Comparison of ENCODE assay signal across 8 cellular contexts in genomic region chr1:35577071-35577998, GRCh38. TPM values are rescaled to one million over a fixed set of nuclear protein-coding genes. Genes with fewer than 3 reads are reported as not detected.
DNase-seq lines count a peak whose midpoint lies in the region; ATAC-seq and TF ChIP-seq lines count a peak whose summit lies in the region.

No MANE protein-coding gene starts in this region.

- peak overlapping the region; percentile 21 for H3K27ac Mint-ChIP-seq in activated T-helper 1 cell treated with anti-CD3 and anti-CD28 coated beads, Interleukin-12 subunit alpha, Interleukin-12 subunit beta, Interleukin-2, Interleukin-4 antibody, amounts not matched to agents 30 ng/mL and 10 ng/mL and 1 ng/mL, durations not matched to agents 14 hours and 24 hours and 36 hours

- intact Hi-C loops in activated T-helper 1 cell treated with anti-CD3 and anti-CD28 coated beads, Interleukin-12 subunit alpha, Interleukin-12 subunit beta, Interleukin-2, Interleukin-4 antibody, amounts not matched to agents 30 ng/mL and 10 ng/mL and 1 ng/mL, durations not matched to agents 14 hours and 24 hours and 36 hours (cut with micrococcal nuclease) = loop anchor here (5.0 kb wide), 1 partner anchor 65 kb away; the partner anchor contains the start of gene PSMB2
- intact Hi-C loops in heart right ventricle (cut with DNase I) (loop anchor here in 2 of 10 donors (5.0 to 10.0 kb wide), 2 partner anchors 65 to 197 kb away; partner anchors contain the start of gene PSMB2 (in 1 of the 2)), sigmoid colon (cut with DNase I) (no loop called here)

- peak overlapping the region; percentile 21 to 60 (median 50) for H3K4me3 ChIP-seq in heart right ventricle
- peak overlapping the region; percentile 2 to 55 (median 42) for H3K4me3 ChIP-seq in sigmoid colon

- peaks cover 28% of the 10 kb centered on the region for H3K27me3 Mint-ChIP-seq in activated T-helper 1 cell treated with anti-CD3 and anti-CD28 coated beads, Interleukin-12 subunit alpha, Interleukin-12 subunit beta, Interleukin-2, Interleukin-4 antibody, amounts not matched to agents 30 ng/mL and 10 ng/mL and 1 ng/mL, durations not matched to agents 14 hours and 24 hours and 36 hours (ENCODE audit: insufficient read depth)

- DNase-seq in activated T-helper 1 cell treated with anti-CD3 and anti-CD28 coated beads, Interleukin-12 subunit alpha, Interleukin-12 subunit beta, Interleukin-2, Interleukin-4 antibody, amounts not matched to agents 30 ng/mL and 10 ng/mL and 1 ng/mL, durations not matched to agents 14 hours and 24 hours and 36 hours (ENCODE audit: low spot score) = peak; percentile 56
- DNase-seq in heart right ventricle (peak in 1 of 2 donors; percentile 51), sigmoid colon (no peak), HuH-7.5 (ENCODE audit: low spot score) (no peak), COLO829 (ENCODE audit: low spot score) (no peak), RKO (ENCODE audit: low spot score) (no peak)

- peaks cover 27 to 67% (median 56%) of the 10 kb centered on the region in 7 donors for H3K27me3 ChIP-seq in heart right ventricle
- peaks cover 34 to 64% (median 52%) of the 10 kb centered on the region in 3 donors for H3K27me3 ChIP-seq in sigmoid colon

- H3K4me1 ChIP-seq in heart right ventricle = peaks cover 3 to 47% (median 20%) of the 10 kb centered on the region in 9 donors
- peaks cover 0 to 36% (median 32%) of the 10 kb centered on the region in 4 donors for H3K4me1 ChIP-seq in sigmoid colon

- H3K27ac ChIP-seq in KOPT-K1 (ENCODE audit: low read depth, low read length, poor library complexity, severe bottlenecking) = peak overlapping the region; percentile 88
- H3K27ac ChIP-seq in heart right ventricle = peak overlapping the region in 1 of 10 donors; percentile 76
- H3K27ac ChIP-seq in sigmoid colon = peak overlapping the region in 1 of 4 donors; percentile 6

- H3K9me3 ChIP-seq in KOPT-K1 (ENCODE audit: insufficient read depth, low read length, poor library complexity, severe bottlenecking) (no peaks in the 10 kb centered on the region), heart right ventricle (no peaks in the 10 kb centered on the region), sigmoid colon (no peaks in the 10 kb centered on the region)

- TF ChIP-seq CTCF in heart right ventricle (IDR thresholded peaks at IDR 0.05) (no peak), sigmoid colon (IDR thresholded peaks at IDR 0.05) (no peak)

- peaks cover 5% of the 10 kb centered on the region for H3K36me3 Mint-ChIP-seq in activated T-helper 1 cell treated with anti-CD3 and anti-CD28 coated beads, Interleukin-12 subunit alpha, Interleukin-12 subunit beta, Interleukin-2, Interleukin-4 antibody, amounts not matched to agents 30 ng/mL and 10 ng/mL and 1 ng/mL, durations not matched to agents 14 hours and 24 hours and 36 hours (ENCODE audit: low read depth)

- H3K4me3 Mint-ChIP-seq in activated T-helper 1 cell treated with anti-CD3 and anti-CD28 coated beads, Interleukin-12 subunit alpha, Interleukin-12 subunit beta, Interleukin-2, Interleukin-4 antibody, amounts not matched to agents 30 ng/mL and 10 ng/mL and 1 ng/mL, durations not matched to agents 14 hours and 24 hours and 36 hours = peak overlapping the region; percentile 76

- peak; percentile 77 for ATAC-seq in GM18907 (IDR thresholded peaks at IDR 0.05; ENCODE audit: unreplicated experiment)
- ATAC-seq in heart right ventricle = peak; percentile 22 to 70 (median 56)

- H3K9me3 Mint-ChIP-seq in activated T-helper 1 cell treated with anti-CD3 and anti-CD28 coated beads, Interleukin-12 subunit alpha, Interleukin-12 subunit beta, Interleukin-2, Interleukin-4 antibody, amounts not matched to agents 30 ng/mL and 10 ng/mL and 1 ng/mL, durations not matched to agents 14 hours and 24 hours and 36 hours = no peaks in the 10 kb centered on the region

- TF ChIP-seq EP300 in sigmoid colon (IDR thresholded peaks at IDR 0.05) = no peak

- peaks cover 27% of the 10 kb centered on the region for H3K4me1 Mint-ChIP-seq in activated T-helper 1 cell treated with anti-CD3 and anti-CD28 coated beads, Interleukin-12 subunit alpha, Interleukin-12 subunit beta, Interleukin-2, Interleukin-4 antibody, amounts not matched to agents 30 ng/mL and 10 ng/mL and 1 ng/mL, durations not matched to agents 14 hours and 24 hours and 36 hours (ENCODE audit: low read depth)

- TF ChIP-seq POLR2A in sigmoid colon (IDR thresholded peaks at IDR 0.05) = no peak

- H3K36me3 ChIP-seq in KOPT-K1 (ENCODE audit: insufficient read depth, low read length) (no peaks in the 10 kb centered on the region), heart right ventricle (no peaks in the 10 kb centered on the region), sigmoid colon (no peaks in the 10 kb centered on the region)

- WGBS in heart right ventricle, 2 donors = 3 to 4% methylated on average over 65 to 70 of the region's 70 CpGs
- 15 to 20% methylated on average over 70 of the region's 70 CpGs for WGBS in sigmoid colon, 2 donors

RNA-seq across cellular contexts. Expression of gene TFAP2E, which starts 4.2 kb away (rescaled TPM):
- 0.47 TPM in 2 replicates for total RNA-seq in activated T-helper 1 cell treated with anti-CD3 and anti-CD28 coated beads, Interleukin-12 subunit alpha, Interleukin-12 subunit beta, Interleukin-2, Interleukin-4 antibody, amounts not matched to agents 30 ng/mL and 10 ng/mL and 1 ng/mL, durations not matched to agents 14 hours and 24 hours and 36 hours
- total RNA-seq in heart right ventricle (under 1 TPM in 7 of 10 donors, not detected in 3; 0.18 to 0.56 (median 0.40) TPM), sigmoid colon (1 to 10 TPM in 1 of 4 donors, under 1 TPM in 3; 0.27 to 1.2 (median 0.46) TPM)
- polyA plus RNA-seq in heart right ventricle (1 to 10 TPM in 1 of 2 donors, under 1 TPM in 1; 0.22 to 1.4 TPM), sigmoid colon (1 to 10 TPM in 1 of 3 donors, not detected in 2; 1.2 TPM)

RNA-seq across cellular contexts. Expression of gene NCDN, which starts 19.7 kb away (rescaled TPM):
- 43.8 and 45.1 TPM in 2 replicates for total RNA-seq in activated T-helper 1 cell treated with anti-CD3 and anti-CD28 coated beads, Interleukin-12 subunit alpha, Interleukin-12 subunit beta, Interleukin-2, Interleukin-4 antibody, amounts not matched to agents 30 ng/mL and 10 ng/mL and 1 ng/mL, durations not matched to agents 14 hours and 24 hours and 36 hours
- total RNA-seq in heart right ventricle (10 to 100 TPM; 20.3 to 51.7 (median 34.5) TPM), sigmoid colon (10 to 100 TPM; 11.7 to 26.3 (median 14.3) TPM)
- polyA plus RNA-seq in heart right ventricle (10 to 100 TPM; 15.3 to 15.8 TPM), sigmoid colon (10 to 100 TPM in 1 of 3 donors, 1 to 10 TPM in 2; 3.6 to 14.3 (median 4.2) TPM)

RNA-seq across cellular contexts. Expression of gene KIAA0319L, which starts 20.1 kb away (rescaled TPM):
- total RNA-seq in activated T-helper 1 cell treated with anti-CD3 and anti-CD28 coated beads, Interleukin-12 subunit alpha, Interleukin-12 subunit beta, Interleukin-2, Interleukin-4 antibody, amounts not matched to agents 30 ng/mL and 10 ng/mL and 1 ng/mL, durations not matched to agents 14 hours and 24 hours and 36 hours = 42.5 and 43.6 TPM in 2 replicates
- total RNA-seq in heart right ventricle (10 to 100 TPM; 57.9 to 84.3 (median 78.3) TPM), sigmoid colon (10 to 100 TPM; 24.8 to 50.4 (median 34.8) TPM)
- polyA plus RNA-seq in heart right ventricle (10 to 100 TPM; 26.0 to 28.0 TPM), sigmoid colon (10 to 100 TPM in 2 of 3 donors, 1 to 10 TPM in 1; 8.3 to 36.9 (median 10.2) TPM)
